In the genomic region with DNA sequence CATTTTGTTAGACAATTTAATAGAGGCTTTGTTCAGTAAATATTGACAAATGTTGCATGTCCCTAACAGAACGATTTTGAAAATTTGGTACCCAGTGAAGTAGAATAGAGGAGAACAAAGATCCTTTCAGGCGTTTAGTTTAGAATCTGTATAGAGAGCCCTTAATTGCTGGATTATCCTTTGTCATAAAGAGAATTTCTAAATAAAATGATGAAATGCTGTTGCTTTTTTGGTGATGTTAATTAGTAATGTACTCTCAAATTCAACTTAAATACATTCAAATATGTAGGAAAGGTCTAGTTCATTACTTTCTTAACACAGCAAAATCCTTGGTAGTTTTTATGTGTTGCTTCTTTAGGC, we compare ENCODE assay signal across 8 cellular contexts. TPM values are rescaled to one million over a fixed set of nuclear protein-coding genes. Genes with fewer than 3 reads are reported as not detected.
A peak's percentile ranks its signal among the peaks of the same experiment; 100 is the strongest.
DNase-seq lines count a peak whose midpoint lies in the region; ATAC-seq and TF ChIP-seq lines count a peak whose summit lies in the region.

No MANE protein-coding gene starts in this region.

- H3K36me3 Mint-ChIP-seq in activated T-cell treated with anti-CD3 and anti-CD28 coated beads, Interleukin-2, amount 50 U/mL, for 24 hours (ENCODE audit: low read depth), result peaks cover 77% of the 10 kb centered on the region

- H3K4me3 ChIP-seq in ascending aorta, result peak overlapping the region; percentile 86 to 96
- H3K4me3 ChIP-seq in right lobe of liver, result peak overlapping the region; percentile 74 to 81 (median 80)
- peak overlapping the region; percentile 83 to 100 for H3K4me3 ChIP-seq in tibial artery

- H3K9me3 ChIP-seq in ascending aorta (no peaks in the 10 kb centered on the region), right lobe of liver (no peaks in the 10 kb centered on the region), tibial artery (no peaks in the 10 kb centered on the region)

- H3K9me3 Mint-ChIP-seq in activated T-cell treated with anti-CD3 and anti-CD28 coated beads, Interleukin-2, amount 50 U/mL, for 24 hours, result no peaks in the 10 kb centered on the region

- no peaks in the 10 kb centered on the region for H3K27me3 Mint-ChIP-seq in activated T-cell treated with anti-CD3 and anti-CD28 coated beads, Interleukin-2, amount 50 U/mL, for 24 hours

- TF ChIP-seq POLR2A in right lobe of liver (IDR thresholded peaks at IDR 0.05), result no peak

- H3K27ac ChIP-seq in ascending aorta, result peak overlapping the region; percentile 100
- peak overlapping the region; percentile 97 to 99 (median 98) for H3K27ac ChIP-seq in right lobe of liver
- H3K27ac ChIP-seq in tibial artery, result peak overlapping the region; percentile 98 to 100

- ATAC-seq in right lobe of liver, result no peak

- peaks cover 46% of the 10 kb centered on the region for H3K4me1 Mint-ChIP-seq in activated T-cell treated with anti-CD3 and anti-CD28 coated beads, Interleukin-2, amount 50 U/mL, for 24 hours (ENCODE audit: low read depth)

- no peak for TF ChIP-seq CTCF in ascending aorta (IDR thresholded peaks at IDR 0.05)
- TF ChIP-seq CTCF in right lobe of liver (IDR thresholded peaks at IDR 0.05), result no peak
- TF ChIP-seq CTCF in tibial artery (IDR thresholded peaks at IDR 0.05), result no peak

- H3K27me3 ChIP-seq in ascending aorta (no peaks in the 10 kb centered on the region), right lobe of liver (no peaks in the 10 kb centered on the region), tibial artery (no peaks in the 10 kb centered on the region)

- H3K36me3 ChIP-seq in ascending aorta (peaks cover 0 to 7% of the 10 kb centered on the region in 2 donors), right lobe of liver (no peaks in the 10 kb centered on the region), tibial artery (peaks cover 0 to 7% (median 0%) of the 10 kb centered on the region in 3 donors)

- peaks cover 0 to 26% of the 10 kb centered on the region in 2 donors for H3K4me1 ChIP-seq in ascending aorta
- peaks cover 0 to 25% (median 12%) of the 10 kb centered on the region in 4 donors for H3K4me1 ChIP-seq in right lobe of liver
- H3K4me1 ChIP-seq in tibial artery, result peaks cover 0 to 57% (median 25%) of the 10 kb centered on the region in 4 donors

- H3K27ac Mint-ChIP-seq in activated T-cell treated with anti-CD3 and anti-CD28 coated beads, Interleukin-2, amount 50 U/mL, for 24 hours, result peak overlapping the region; percentile 98

- DNase-seq in activated T-cell treated with anti-CD3 and anti-CD28 coated beads, Interleukin-2, amount 50 U/mL, for 24 hours, result no peak
- DNase-seq in activated T-cell treated with anti-CD3 and anti-CD28 coated beads for 4 hours, result no peak
- no peak for DNase-seq in ascending aorta (ENCODE audit: low spot score in 2 of 2)
- DNase-seq in right lobe of liver, result no peak
- no peak for DNase-seq in tibial artery
- DNase-seq in GM19238 (ENCODE audit: insufficient read length, low spot score), result no peak
- no peak for DNase-seq in dermis blood vessel endothelial cell
- no peak for DNase-seq in SK-N-DZ (ENCODE audit: low spot score)

- peak overlapping the region; percentile 96 for H3K4me3 Mint-ChIP-seq in activated T-cell treated with anti-CD3 and anti-CD28 coated beads, Interleukin-2, amount 50 U/mL, for 24 hours

- WGBS in right lobe of liver (ENCODE audit: insufficient coverage, low coverage, low lambda C conversion rate, missing lambda C conversion rate), result 0% methylated on average over 2 of the region's 2 CpGs

- intact Hi-C loops in ascending aorta (cut with DNase I) (loop anchor here (1.0 kb wide), 1 partner anchor 130 kb away; a partner anchor contains a TSS), right lobe of liver (cut with DNase I) (no loop called here), tibial artery (cut with DNase I; ENCODE audit: low total_unique reads) (loop anchor here (5.0 kb wide), 1 partner anchor 816 kb away; a partner anchor contains a TSS)

RNA-seq across cellular contexts. Expression of a gene that starts 1.2 kb away (rescaled TPM):
- total RNA-seq in ascending aorta, result 41.0 TPM
- total RNA-seq in right lobe of liver, result 10 to 100 TPM; 23.2 to 40.0 (median 36.3) TPM
- total RNA-seq in dermis blood vessel endothelial cell, result 38.8 and 53.2 TPM in 2 replicates
- 86.8 and 90.6 TPM in 2 replicates for polyA plus RNA-seq in SK-N-DZ (2014; cell fraction: cytosol; rRNA removed)
- polyA plus RNA-seq in SK-N-DZ (2014; cell fraction: nucleus; rRNA removed), result 64.5 and 85.4 TPM in 2 replicates

RNA-seq across cellular contexts. Expression of a gene that starts 19.8 kb away (rescaled TPM):
- total RNA-seq in ascending aorta (not detected), right lobe of liver (10 to 100 TPM in 2 of 6 experiments, 1 to 10 TPM in 4; 4.4 to 17.7 (median 6.2) TPM), dermis blood vessel endothelial cell (6.3 and 9.7 TPM in 2 replicates)
- 31.5 and 40.3 TPM in 2 replicates for polyA plus RNA-seq in SK-N-DZ (2014; cell fraction: cytosol; rRNA removed)
- 16.0 and 22.3 TPM in 2 replicates for polyA plus RNA-seq in SK-N-DZ (2014; cell fraction: nucleus; rRNA removed)

Comparison
In these comparisons a context has a peak if more than half of its experiments do, and no peak if none do; other contexts are left out.
1. intact Hi-C loops: an anchor here in ascending aorta (1.0 kb wide) and tibial artery (5.0 kb wide); none called in right lobe of liver.